ENCODE assay signal across 1 cellular context in the genomic region with DNA sequence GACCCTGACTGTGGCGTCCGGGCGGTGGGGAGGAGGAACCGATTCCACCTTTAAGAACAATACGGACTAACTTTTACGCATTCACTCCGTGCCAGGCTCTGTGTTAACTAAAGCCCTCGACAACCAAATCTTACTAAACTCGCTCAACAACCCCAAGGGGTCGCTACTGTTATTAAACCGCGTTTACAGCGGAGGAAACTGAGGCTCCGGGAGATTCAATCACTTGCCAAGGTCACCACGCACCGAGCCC.
TF ChIP-seq lines count a peak whose summit lies in the region.

No MANE protein-coding gene starts in this region.

TF ChIP-seq in A549, 52 proteins besides CTCF, POLR2A, EP300 and RAD21:
- TF ChIP-seq FOXS1 (CRISPR knock-in tag; IDR thresholded peaks at IDR 0.05) (no peak), GATA3 (IDR thresholded peaks at IDR 0.05; ENCODE audit: borderline replicate concordance) (no peak)
